24 cellular contexts compared by ENCODE assay signal in the genomic region with DNA sequence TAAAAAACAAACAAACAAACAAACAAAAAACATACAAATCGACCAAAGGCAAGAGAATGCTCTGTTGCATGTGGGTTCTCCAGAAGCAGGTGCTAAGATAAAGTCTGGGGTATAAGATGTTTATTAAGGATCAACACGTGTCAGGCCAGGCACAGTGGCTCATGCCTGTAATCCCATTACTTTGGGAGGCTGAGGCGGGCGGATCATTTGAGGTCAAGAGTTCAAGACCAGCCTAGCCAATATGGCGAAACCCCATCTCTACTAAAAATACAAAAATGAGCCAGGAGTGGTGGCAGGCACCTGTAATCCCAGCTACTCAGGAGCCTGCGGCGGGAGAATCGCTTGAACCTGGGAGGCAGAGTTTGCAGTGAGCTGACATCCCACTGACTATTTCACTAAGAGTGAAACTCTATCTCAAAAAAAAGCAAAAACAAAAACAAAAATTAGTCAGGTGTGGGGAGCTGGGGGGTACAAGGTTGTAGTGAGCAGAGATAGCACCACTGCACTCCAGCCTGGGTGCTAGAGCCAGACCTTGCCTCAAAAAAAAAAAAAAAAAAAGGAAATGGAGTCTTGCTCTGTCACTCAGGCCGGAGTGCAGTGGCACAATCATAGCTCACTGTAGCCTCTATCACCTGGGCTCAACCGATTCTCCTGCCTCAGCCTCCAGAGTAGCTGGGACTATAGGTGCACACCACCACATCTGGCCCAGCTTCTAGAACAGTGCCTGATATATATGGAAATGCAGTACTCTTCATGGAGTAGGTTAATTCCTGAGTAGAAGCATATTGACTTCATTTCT.
"Had no signal": no experiment of that assay in that cellular context is flagged by ENCODE, and none has a peak within 500 bp of the region (broad histone marks: within the 10 kb centered on the region; RNA-seq: fewer than 3 reads in every experiment).

No MANE protein-coding gene starts in this region.

- H3K36me3 ChIP-seq: MG63, SJSA1 had no signal

- DNase-seq: Karpas-422, KG1, MG63, NCI-H1092, NCI-H1105 treated with DMSO at 0.1 percent for 48 hours, NCI-H1417 treated with DMSO at 0.1 percent for 48 hours, NCI-H146, NCI-H1694 treated with DMSO at 0.1 percent for 48 hours, NCI-H1930, NCI-H2081 treated with DMSO at 0.1 percent for 48 hours, NCI-H2171, NCI-H226, NCI-H446, NCI-H510A, NCI-H524 treated with DMSO at 0.1 percent for 48 hours, NCI-H69, Right ventricle myocardium superior, RPMI8226, SIG-M5 had no signal

- FAIRE-seq: HTR-8/SVneo, RCC 7860 had no signal

- H3K9me3 ChIP-seq: MG63 had no signal

- H3K27ac ChIP-seq: HL-60, SJSA1, SK-N-MC had no signal

- H3K4me1 ChIP-seq: SJSA1 had no signal

- H3K4me3 ChIP-seq: MG63, SJSA1, SK-N-MC had no signal

- H3K27me3 ChIP-seq: MG63, SJSA1 had no signal
